8 cellular contexts compared by ENCODE assay signal in the genomic region with DNA sequence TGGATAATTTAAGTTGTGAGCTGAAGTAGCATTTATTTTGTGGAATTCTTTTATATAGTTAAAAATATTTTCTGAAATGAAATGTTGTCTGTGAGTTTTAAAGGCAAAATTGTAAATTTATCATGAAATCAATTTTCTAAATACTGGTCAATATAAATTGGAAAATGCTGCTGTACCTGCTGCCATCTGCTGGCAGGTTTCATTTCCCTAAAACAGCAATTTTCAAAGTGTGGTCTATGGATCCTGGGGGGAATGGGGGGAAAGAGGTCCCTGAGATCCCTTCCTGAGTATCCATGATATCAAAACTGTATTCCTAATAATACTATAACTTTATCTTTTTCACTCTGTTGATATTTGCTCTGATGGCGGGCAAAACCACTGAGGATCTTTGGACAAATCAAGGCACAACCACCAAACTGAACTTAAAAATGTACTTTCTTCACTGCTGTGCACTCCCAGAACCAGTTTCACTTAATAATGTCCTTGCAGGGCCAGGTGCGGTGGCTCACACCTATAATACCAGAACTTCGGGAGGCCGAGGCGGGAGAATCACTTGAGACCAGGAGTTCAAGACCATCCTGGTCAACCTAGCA. TPM values are rescaled to one million over a fixed set of nuclear protein-coding genes. Genes with fewer than 3 reads are reported as not detected.
DNase-seq lines count a peak whose midpoint lies in the region; ATAC-seq and TF ChIP-seq lines count a peak whose summit lies in the region.

No MANE protein-coding gene starts in this region.

- H3K27me3 ChIP-seq in transverse colon, result no peaks in the 10 kb centered on the region

- no peak overlapping the region for H3K4me3 ChIP-seq in transverse colon

- in situ Hi-C loops in transverse colon (cut with MboI; ENCODE audit: low pct_ligation_motif_present in 1 of 4, low pct_unique_long_range_greater_than_20kb in 1 of 4, low sequenced_read_pairs in 3 of 4), result loop anchor here in 3 of 4 donors (25.0 kb wide), 3 partner anchors 197 to 428 kb away; partner anchors contain the start of gene CMTM6 (in 1 of the 3)

- no peak for ATAC-seq in GM21737 (IDR thresholded peaks at IDR 0.05; ENCODE audit: unreplicated experiment)

- no peaks in the 10 kb centered on the region for H3K4me1 ChIP-seq in transverse colon

- intact Hi-C loops in transverse colon (cut with DNase I; ENCODE audit: low total_unique reads), result no loop called here

- peak; percentile 40 to 62 (median 52) for TF ChIP-seq CTCF in transverse colon (IDR thresholded peaks at IDR 0.05)

- H3K27ac ChIP-seq in transverse colon, result no peak overlapping the region

- no peaks in the 10 kb centered on the region for H3K36me3 ChIP-seq in transverse colon

- TF ChIP-seq EP300 in transverse colon (IDR thresholded peaks at IDR 0.05; ENCODE audit: low read depth), result no peak

- TF ChIP-seq POLR2A in transverse colon (IDR thresholded peaks at IDR 0.05), result no peak

- no peaks in the 10 kb centered on the region for H3K9me3 ChIP-seq in transverse colon

- DNase-seq in stimulated activated CD4-positive, alpha-beta T cell treated with anti-CD3 and anti-CD28 coated beads, Interleukin-2, amount 100 ng/mL, for 24 hours, result peak; percentile 33 to 47
- no peak for DNase-seq in stimulated activated CD4-positive, alpha-beta T cell treated with anti-CD3 and anti-CD28 coated beads, Interleukin-1b, Interleukin-23, amount 100 ng/mL, for 48 hours
- DNase-seq in RPMI8226 (peak; percentile 21), glomerular visceral epithelial cell (ENCODE audit: extremely low spot score) (peak; percentile 17), transverse colon (no peak), T-helper 1 cell (no peak), epidermal melanocyte (ENCODE audit: insufficient read length, low spot score) (no peak)

- WGBS in transverse colon (ENCODE audit: low coverage in 1 of 2), 2 donors, result 81 to 83% methylated on average over 5 of the region's 5 CpGs

RNA-seq across cellular contexts. Expression of gene CCR4, which starts 17.2 kb away (rescaled TPM):
- under 1 TPM in 1 of 4 donors, not detected in 3; 0.95 TPM for total RNA-seq in transverse colon

Comparison
In these comparisons a context has a peak if more than half of its experiments do, and no peak if none do; other contexts are left out.
1. DNase-seq: peak in stimulated activated CD4-positive, alpha-beta T cell treated with anti-CD3 and anti-CD28 coated beads, Interleukin-2, amount 100 ng/mL, for 24 hours (2 of 2), RPMI8226 (single experiment) and glomerular visceral epithelial cell (single experiment); none in stimulated activated CD4-positive, alpha-beta T cell treated with anti-CD3 and anti-CD28 coated beads, Interleukin-1b, Interleukin-23, amount 100 ng/mL, for 48 hours (single experiment), transverse colon (single experiment), T-helper 1 cell (0 of 5) and epidermal melanocyte (single experiment).